Comparison of ENCODE assay signal across 32 cellular contexts in genomic region chr7:133858311-133858710, GRCh38.
"Had no signal": no experiment of that assay in that cellular context is flagged by ENCODE, and none has a peak within 500 bp of the region (broad histone marks: within the 10 kb centered on the region; RNA-seq: fewer than 3 reads in every experiment).

No MANE protein-coding gene starts in this region.

- H3K9me3 ChIP-seq: colonic mucosa, esophagus muscularis mucosa, gastroesophageal sphincter, heart right ventricle had no signal

- ATAC-seq: activated CD4-positive, alpha-beta T cell treated with anti-CD3 and anti-CD28 coated beads for 36 hours; activated CD8-positive, alpha-beta memory T cell treated with anti-CD3 and anti-CD28 coated beads, Interleukin-2, amount 10 ng/mL, durations not matched to agents 7 days and 5 days; activated CD8-positive, alpha-beta T cell treated with anti-CD3 and anti-CD28 coated beads, Interleukin-2, amount 10 ng/mL, durations not matched to agents 7 days and 5 days; activated naive CD4-positive, alpha-beta T cell treated with anti-CD3 and anti-CD28 coated beads, Interleukin-2, amount 50 U/mL, for 72 hours; activated T-cell treated with anti-CD3 and anti-CD28 coated beads, Interleukin-2, amount 50 U/mL, for 72 hours; gastroesophageal sphincter; heart right ventricle had no signal

- H3K27me3 ChIP-seq: brain microvascular endothelial cell, cardiac muscle cell, colonic mucosa, esophagus muscularis mucosa, gastroesophageal sphincter, heart right ventricle had no signal

- H3K27ac ChIP-seq: brain microvascular endothelial cell, cardiac muscle cell, colonic mucosa, esophagus muscularis mucosa, gastroesophageal sphincter, heart right ventricle had no signal

- FAIRE-seq: astrocyte, endometrium, endothelial cell of umbilical vein had no signal

- H3K4me1 ChIP-seq: colonic mucosa, gastroesophageal sphincter had no signal

- DNase-seq: activated CD4-positive, alpha-beta memory T cell treated with anti-CD3 and anti-CD28 coated beads for 36 hours; activated CD4-positive, alpha-beta T cell treated with anti-CD3 and anti-CD28 coated beads for 36 hours; activated CD4-positive, alpha-beta T cell treated with anti-CD3 and anti-CD28 coated beads, Interleukin-2, amount 10 ng/mL, durations not matched to agents 24 days and 14 days; activated CD4-positive, CD25-positive, alpha-beta regulatory T cell; activated CD4-positive, CD25-positive, alpha-beta regulatory T cell treated with anti-CD3 and anti-CD28 coated beads, Interleukin-2, amount 50 U/mL, for 72 hours; activated CD8-positive, alpha-beta memory T cell treated with anti-CD3 and anti-CD28 coated beads, Interleukin-2, amount 10 ng/mL, durations not matched to agents 7 days and 5 days; activated CD8-positive, alpha-beta memory T cell treated with anti-CD3 and anti-CD28 coated beads, Interleukin-2, amount 50 U/mL, for 4 hours; activated CD8-positive, alpha-beta T cell treated with anti-CD3 and anti-CD28 coated beads, Interleukin-2, amount 10 ng/mL, durations not matched to agents 7 days and 5 days; activated gamma-delta T cell; activated naive CD4-positive, alpha-beta T cell; activated naive CD4-positive, alpha-beta T cell treated with anti-CD3 and anti-CD28 coated beads, Interleukin-2, amount 10 ng/mL, durations not matched to agents 7 days and 5 days; activated naive CD8-positive, alpha-beta T cell treated with anti-CD3 and anti-CD28 coated beads, Interleukin-2, amount 10 ng/mL, durations not matched to agents 7 days and 5 days; activated T-cell treated with anti-CD3 and anti-CD28 coated beads, Interleukin-2, amount 50 U/mL, for 24 hours; activated T-cell treated with anti-CD3 and anti-CD28 coated beads, Interleukin-2, amount 50 U/mL, for 72 hours; amniotic stem cell; anterior cingulate cortex; brain microvascular endothelial cell; central memory CD4-positive, alpha-beta T cell; cerebellar nuclear complex; colonic mucosa; effector CD8-positive, alpha-beta T cell; erythroblast; foreskin melanocyte; heart right ventricle; T-helper 2 cell had no signal

- H3K36me3 ChIP-seq: brain microvascular endothelial cell, cardiac muscle cell, colonic mucosa, esophagus muscularis mucosa, heart right ventricle had no signal

- H3K4me3 ChIP-seq: cardiac muscle cell, colonic mucosa, esophagus muscularis mucosa, gastroesophageal sphincter, heart right ventricle had no signal
